ENCODE assay signal across 8 cellular contexts in the genomic region with DNA sequence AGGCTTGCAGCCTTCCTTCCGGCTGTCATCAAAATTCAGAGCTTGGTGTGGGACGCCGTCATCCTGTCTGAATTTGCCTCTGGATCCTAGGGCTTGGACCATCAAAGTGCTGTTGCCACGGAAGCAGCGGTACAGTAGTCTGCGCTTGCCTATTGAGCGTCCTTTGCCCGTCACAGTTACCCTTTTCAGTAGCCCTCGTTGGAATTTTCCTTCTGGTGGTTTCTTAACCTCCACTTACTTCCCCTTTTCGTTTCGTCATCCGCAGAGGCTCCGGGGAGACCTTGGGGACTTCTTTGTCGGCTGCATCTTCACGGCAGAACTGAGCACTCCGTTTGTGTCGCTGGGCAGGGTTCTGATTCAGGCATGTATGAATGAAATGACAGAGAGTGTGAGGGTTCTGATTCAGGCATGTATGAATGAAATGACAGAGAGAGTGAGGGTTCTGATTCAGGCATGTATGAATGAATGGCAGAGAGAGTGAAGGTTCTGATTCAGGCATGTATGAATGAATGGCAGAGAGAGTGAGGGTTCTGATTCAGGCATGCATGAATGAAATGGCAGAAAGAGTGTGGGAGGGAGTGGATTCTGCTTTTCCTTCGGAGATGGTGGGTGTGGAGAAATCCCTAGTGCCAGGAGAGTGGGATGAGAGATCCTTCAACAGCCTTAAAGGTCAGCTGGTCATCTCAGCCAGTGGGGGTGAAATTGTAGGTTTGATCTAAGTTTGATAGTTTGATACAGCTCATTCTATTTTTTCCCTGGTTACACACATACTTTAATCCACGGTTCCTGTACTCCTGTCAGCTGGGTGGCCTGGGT. TPM values are rescaled to one million over a fixed set of nuclear protein-coding genes. Genes with fewer than 3 reads are reported as not detected.
A peak's percentile ranks its signal among the peaks of the same experiment; 100 is the strongest.
DNase-seq lines count a peak whose midpoint lies in the region; ATAC-seq and TF ChIP-seq lines count a peak whose summit lies in the region.

No MANE protein-coding gene starts in this region.

- H3K9me3 Mint-ChIP-seq in T-helper 1 cell treated with Interleukin-12 subunit alpha and Interleukin-12 subunit beta and Interleukin-4 antibody, amounts not matched to agents 30 μg/mL and 1 μg/mL, for 36 hours: no peaks in the 10 kb centered on the region
- H3K9me3 Mint-ChIP-seq in WTC11 (no peaks in the 10 kb centered on the region), Caco-2 (ENCODE audit: unreplicated experiment) (no peaks in the 10 kb centered on the region)

- CTCF ChIA-PET in WTC11 (lab: Charles Lee): interaction anchor here (1.6 kb wide), 1 partner anchor 240 kb away, joined by 3 read pairs; no protein-coding TSS in a partner anchor
- CTCF ChIA-PET in Caco-2 (lab: Charles Lee): no interaction called here

- DNase-seq in mucosa of gallbladder (ENCODE audit: low spot score): peak; percentile 23
- DNase-seq in WTC11 (ENCODE audit: low spot score): no peak
- no peak for DNase-seq in foreskin keratinocyte
- no peak for DNase-seq in Caco-2
- no peak for DNase-seq in DMS 273 (lab: John Stamatoyannopoulos, UW; ENCODE audit: unreplicated experiment)

- TF ChIP-seq CTCF in WTC11 (IDR thresholded peaks at IDR 0.05) (no peak), foreskin keratinocyte (conservative IDR thresholded peaks at IDR 0.05) (no peak), Caco-2 (IDR thresholded peaks at IDR 0.05; ENCODE audit: insufficient read depth in 1 of 2, low read depth in 1 of 2, low read length in 1 of 2, severe bottlenecking in 1 of 2, unreplicated experiment in 1 of 2) (no peak)

- peaks cover 8% of the 10 kb centered on the region for H3K4me1 Mint-ChIP-seq in T-helper 1 cell treated with Interleukin-12 subunit alpha and Interleukin-12 subunit beta and Interleukin-4 antibody, amounts not matched to agents 30 μg/mL and 1 μg/mL, for 36 hours (ENCODE audit: low read depth)
- H3K4me1 Mint-ChIP-seq in WTC11 (no peaks in the 10 kb centered on the region), Caco-2 (ENCODE audit: low read depth, unreplicated experiment) (no peaks in the 10 kb centered on the region)

- H3K27me3 Mint-ChIP-seq in T-helper 1 cell treated with Interleukin-12 subunit alpha and Interleukin-12 subunit beta and Interleukin-4 antibody, amounts not matched to agents 30 μg/mL and 1 μg/mL, for 36 hours (ENCODE audit: low read depth): no peaks in the 10 kb centered on the region
- H3K27me3 Mint-ChIP-seq in WTC11 (ENCODE audit: low read depth): no peaks in the 10 kb centered on the region
- no peaks in the 10 kb centered on the region for H3K27me3 Mint-ChIP-seq in Caco-2 (ENCODE audit: insufficient read depth, unreplicated experiment)

- no peak overlapping the region for H3K4me3 ChIP-seq in Caco-2 (ENCODE audit: low read depth, low read length)

- intact Hi-C loops in Caco-2 (cut with micrococcal nuclease; ENCODE audit: unreplicated experiment): no loop called here

- H3K36me3 ChIP-seq in Caco-2 (ENCODE audit: control insufficient read depth, insufficient read depth, low read length): no peaks in the 10 kb centered on the region

- ATAC-seq in GM18909 (IDR thresholded peaks at IDR 0.05; ENCODE audit: poor library complexity, unreplicated experiment) (peak; percentile 77), HG02938 (IDR thresholded peaks at IDR 0.05; ENCODE audit: unreplicated experiment) (peak; percentile 90), WTC11 (no peak), foreskin keratinocyte (no peak)

- no peaks in the 10 kb centered on the region for H3K27me3 ChIP-seq in foreskin keratinocyte
- H3K27me3 ChIP-seq in Caco-2 (replicated peaks; ENCODE audit: control insufficient read depth, insufficient read depth, low read length): no peaks in the 10 kb centered on the region

- peaks cover 7% of the 10 kb centered on the region for H3K4me1 ChIP-seq in foreskin keratinocyte
- no peaks in the 10 kb centered on the region for H3K4me1 ChIP-seq in Caco-2

- BruUV-seq in Caco-2 (replicated peaks; lab: Mats Ljungman, UMichigan): no TSS peak

- H3K36me3 Mint-ChIP-seq in T-helper 1 cell treated with Interleukin-12 subunit alpha and Interleukin-12 subunit beta and Interleukin-4 antibody, amounts not matched to agents 30 μg/mL and 1 μg/mL, for 36 hours (ENCODE audit: low read depth): peaks cover 35% of the 10 kb centered on the region
- H3K36me3 Mint-ChIP-seq in WTC11 (peaks cover 69% of the 10 kb centered on the region), Caco-2 (ENCODE audit: insufficient read depth, unreplicated experiment) (peaks cover 33% of the 10 kb centered on the region)

- H3K9me3 ChIP-seq in Caco-2: no peaks in the 10 kb centered on the region

- peak overlapping the region; percentile 84 for H3K27ac Mint-ChIP-seq in T-helper 1 cell treated with Interleukin-12 subunit alpha and Interleukin-12 subunit beta and Interleukin-4 antibody, amounts not matched to agents 30 μg/mL and 1 μg/mL, for 36 hours
- H3K27ac Mint-ChIP-seq in WTC11: no peak overlapping the region
- H3K27ac Mint-ChIP-seq in Caco-2 (ENCODE audit: unreplicated experiment): no peak overlapping the region

- H3K27ac ChIP-seq in foreskin keratinocyte: no peak overlapping the region

- peak overlapping the region; percentile 46 for H3K4me3 Mint-ChIP-seq in T-helper 1 cell treated with Interleukin-12 subunit alpha and Interleukin-12 subunit beta and Interleukin-4 antibody, amounts not matched to agents 30 μg/mL and 1 μg/mL, for 36 hours
- H3K4me3 Mint-ChIP-seq in WTC11 (no peak overlapping the region), Caco-2 (ENCODE audit: unreplicated experiment) (no peak overlapping the region)

- POLR2A ChIA-PET in WTC11 (lab: Charles Lee): no interaction called here
- POLR2A ChIA-PET in Caco-2 (lab: Charles Lee): no interaction called here

TF ChIP-seq in WTC11, 78 proteins besides CTCF, POLR2A, EP300 and RAD21:
- TF ChIP-seq ZNF423 (CRISPR knock-in tag; IDR thresholded peaks at IDR 0.05): no peak
- TF ChIP-seq FOXJ3 (CRISPR knock-in tag; IDR thresholded peaks at IDR 0.05; ENCODE audit: borderline replicate concordance): no peak
- TF ChIP-seq ZBTB21 (CRISPR knock-in tag; IDR thresholded peaks at IDR 0.05; ENCODE audit: borderline replicate concordance): no peak
- no peak for TF ChIP-seq RORB (CRISPR knock-in tag; IDR thresholded peaks at IDR 0.05)
- TF ChIP-seq MAX (CRISPR knock-in tag; IDR thresholded peaks at IDR 0.05): no peak
- TF ChIP-seq ETV6 (CRISPR knock-in tag; IDR thresholded peaks at IDR 0.05): no peak
- TF ChIP-seq ZNF263 (CRISPR knock-in tag; IDR thresholded peaks at IDR 0.05; ENCODE audit: low read depth): no peak
- TF ChIP-seq SOX15 (CRISPR knock-in tag; IDR thresholded peaks at IDR 0.05): no peak
- TF ChIP-seq, protein P1, sequence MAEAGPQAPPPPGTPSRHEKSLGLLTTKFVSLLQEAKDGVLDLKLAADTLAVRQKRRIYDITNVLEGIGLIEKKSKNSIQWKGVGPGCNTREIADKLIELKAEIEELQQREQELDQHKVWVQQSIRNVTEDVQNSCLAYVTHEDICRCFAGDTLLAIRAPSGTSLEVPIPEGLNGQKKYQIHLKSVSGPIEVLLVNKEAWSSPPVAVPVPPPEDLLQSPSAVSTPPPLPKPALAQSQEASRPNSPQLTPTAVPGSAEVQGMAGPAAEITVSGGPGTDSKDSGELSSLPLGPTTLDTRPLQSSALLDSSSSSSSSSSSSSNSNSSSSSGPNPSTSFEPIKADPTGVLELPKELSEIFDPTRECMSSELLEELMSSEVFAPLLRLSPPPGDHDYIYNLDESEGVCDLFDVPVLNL (CRISPR knock-in tag; IDR thresholded peaks at IDR 0.05; ENCODE audit: borderline replicate concordance, low read depth): no peak
- no peak for TF ChIP-seq ZNF232 (CRISPR knock-in tag; IDR thresholded peaks at IDR 0.05)
- no peak for TF ChIP-seq SMAD3 (CRISPR knock-in tag; IDR thresholded peaks at IDR 0.05; ENCODE audit: borderline replicate concordance)

RNA-seq across cellular contexts. Expression of gene TLCD3A, which starts 8.1 kb away (rescaled TPM):
- total RNA-seq in mucosa of gallbladder (30.2 TPM), WTC11 (2021) (21.6 to 24.9 TPM (median 23.4 TPM) in 3 replicates), foreskin keratinocyte (35.3 and 38.9 TPM in 2 replicates), Caco-2 (2022) (13.4 and 14.7 TPM in 2 replicates)
- 35.4 and 39.2 TPM in 2 replicates for polyA plus RNA-seq in foreskin keratinocyte

RNA-seq across cellular contexts. Expression of gene GEMIN4, which starts 11.6 kb away (rescaled TPM):
- 25.1 TPM for total RNA-seq in mucosa of gallbladder
- total RNA-seq in WTC11 (2021): 39.9 to 48.4 TPM (median 42.1 TPM) in 3 replicates
- total RNA-seq in foreskin keratinocyte: 35.5 and 41.5 TPM in 2 replicates
- polyA plus RNA-seq in foreskin keratinocyte: 24.0 and 30.6 TPM in 2 replicates
- 19.1 and 20.3 TPM in 2 replicates for total RNA-seq in Caco-2 (2022)

RNA-seq across cellular contexts. Expression of gene VPS53, which starts 25.8 kb away (rescaled TPM):
- total RNA-seq in mucosa of gallbladder (73.1 TPM), WTC11 (2021) (44.5 to 55.6 TPM (median 49.8 TPM) in 3 replicates), foreskin keratinocyte (25.1 and 26.6 TPM in 2 replicates), Caco-2 (2022) (37.1 and 41.3 TPM in 2 replicates)
- 6.7 and 8.3 TPM in 2 replicates for polyA plus RNA-seq in foreskin keratinocyte

RNA-seq across cellular contexts. Expression of gene GLOD4, which starts 41.6 kb away (rescaled TPM):
- 59.4 TPM for total RNA-seq in mucosa of gallbladder
- total RNA-seq in WTC11 (2021): 69.0 to 73.3 TPM (median 69.1 TPM) in 3 replicates
- total RNA-seq in foreskin keratinocyte: 43.9 and 48.8 TPM in 2 replicates
- 42.8 and 51.5 TPM in 2 replicates for polyA plus RNA-seq in foreskin keratinocyte
- total RNA-seq in Caco-2 (2022): 69.7 and 74.0 TPM in 2 replicates

RNA-seq across cellular contexts. Expression of gene MRM3, which starts 41.7 kb away (rescaled TPM):
- total RNA-seq in mucosa of gallbladder (13.4 TPM), WTC11 (2021) (23.1 to 25.0 TPM (median 24.3 TPM) in 3 replicates), foreskin keratinocyte (12.8 and 15.2 TPM in 2 replicates), Caco-2 (2022) (11.0 and 14.1 TPM in 2 replicates)
- polyA plus RNA-seq in foreskin keratinocyte: 14.2 and 14.7 TPM in 2 replicates

Comparison
In these comparisons a context has a peak if more than half of its experiments do, and no peak if none do; other contexts are left out.
1. ATAC-seq: peak in GM18909 (single experiment) and HG02938 (single experiment); none in WTC11 (single experiment) and foreskin keratinocyte (single experiment).